1 cellular context compared by ENCODE assay signal in the genomic region with DNA sequence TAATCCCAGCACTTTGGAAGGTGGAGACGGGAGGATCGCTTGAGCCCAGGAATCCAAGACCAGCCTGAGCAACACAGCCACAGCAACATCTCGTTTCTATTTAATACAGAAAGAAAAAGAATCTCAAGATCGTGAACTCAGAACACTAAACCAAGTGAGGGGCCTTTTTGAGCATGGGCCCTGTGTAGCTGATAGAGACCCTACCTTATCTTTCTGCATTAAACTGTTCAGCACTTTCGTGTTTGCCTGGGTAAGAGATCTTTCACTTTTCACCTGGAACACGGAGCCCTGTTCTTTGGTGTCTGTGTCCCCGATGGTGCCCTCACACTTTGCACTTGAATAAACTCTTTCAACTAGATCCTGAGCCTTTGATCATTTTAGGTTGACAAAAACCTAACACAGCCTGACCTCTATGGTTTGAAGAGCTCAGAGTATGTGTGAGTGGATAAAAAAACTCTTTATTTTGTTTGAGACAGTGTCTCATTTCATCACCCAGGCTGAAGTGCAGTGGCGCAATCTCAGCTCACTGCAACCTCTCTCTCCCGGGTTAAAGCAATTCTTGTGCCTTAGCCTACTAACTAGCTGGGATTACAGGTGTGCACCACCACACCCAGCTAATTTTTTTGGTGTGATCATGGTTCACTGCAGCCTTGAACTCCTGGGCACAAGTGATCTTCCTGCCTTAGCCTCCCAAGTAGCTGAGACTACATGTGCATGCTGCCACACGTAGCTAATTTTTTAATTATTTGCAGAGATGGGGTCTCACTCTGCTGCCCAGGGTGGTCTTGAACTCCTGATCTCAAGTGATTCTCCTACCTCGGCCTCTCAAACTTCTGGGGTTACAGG.
TF ChIP-seq lines count a peak whose summit lies in the region.

No MANE protein-coding gene starts in this region.

TF ChIP-seq in HepG2, 621 proteins besides CTCF, POLR2A, EP300 and RAD21 (continued from another document and continues in another):
- TF ChIP-seq, protein P1, sequence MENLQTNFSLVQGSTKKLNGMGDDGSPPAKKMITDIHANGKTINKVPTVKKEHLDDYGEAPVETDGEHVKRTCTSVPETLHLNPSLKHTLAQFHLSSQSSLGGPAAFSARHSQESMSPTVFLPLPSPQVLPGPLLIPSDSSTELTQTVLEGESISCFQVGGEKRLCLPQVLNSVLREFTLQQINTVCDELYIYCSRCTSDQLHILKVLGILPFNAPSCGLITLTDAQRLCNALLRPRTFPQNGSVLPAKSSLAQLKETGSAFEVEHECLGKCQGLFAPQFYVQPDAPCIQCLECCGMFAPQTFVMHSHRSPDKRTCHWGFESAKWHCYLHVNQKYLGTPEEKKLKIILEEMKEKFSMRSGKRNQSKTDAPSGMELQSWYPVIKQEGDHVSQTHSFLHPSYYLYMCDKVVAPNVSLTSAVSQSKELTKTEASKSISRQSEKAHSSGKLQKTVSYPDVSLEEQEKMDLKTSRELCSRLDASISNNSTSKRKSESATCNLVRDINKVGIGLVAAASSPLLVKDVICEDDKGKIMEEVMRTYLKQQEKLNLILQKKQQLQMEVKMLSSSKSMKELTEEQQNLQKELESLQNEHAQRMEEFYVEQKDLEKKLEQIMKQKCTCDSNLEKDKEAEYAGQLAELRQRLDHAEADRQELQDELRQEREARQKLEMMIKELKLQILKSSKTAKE (CRISPR knock-in tag; IDR thresholded peaks at IDR 0.05; ENCODE audit: borderline replicate concordance): peak; percentile 97
- TF ChIP-seq ZEB1 (IDR thresholded peaks at IDR 0.05; ENCODE audit: insufficient replicate concordance, low read depth) (peak; percentile 85), XRCC5 (optimal IDR thresholded peaks at IDR 0.05; ENCODE audit: low read length) (peak; percentile 63), KDM2A (CRISPR knock-in tag; IDR thresholded peaks at IDR 0.05; ENCODE audit: borderline replicate concordance, low read depth) (0 out of 2 replicates have a peak, but pooled peaks have one; percentile 18), TEAD2 (CRISPR knock-in tag; IDR thresholded peaks at IDR 0.05) (no peak), SKI (IDR thresholded peaks at IDR 0.05; ENCODE audit: partially characterized antibody) (peak; percentile 94), IRF2 (CRISPR knock-in tag; IDR thresholded peaks at IDR 0.05) (peak; percentile 87), ZNF292 (CRISPR knock-in tag; IDR thresholded peaks at IDR 0.05; ENCODE audit: borderline replicate concordance, low read depth) (peak; percentile 99), NR2F6 (IDR thresholded peaks at IDR 0.05) (peak; percentile 100), NR2F6 (CRISPR knock-in tag; IDR thresholded peaks at IDR 0.05) (peak; percentile 99), ZNF564 (CRISPR knock-in tag; IDR thresholded peaks at IDR 0.05) (peak; percentile 94), THYN1 (CRISPR knock-in tag; IDR thresholded peaks at IDR 0.05; ENCODE audit: borderline replicate concordance, low read depth) (no peak), NKX3-1 (CRISPR knock-in tag; IDR thresholded peaks at IDR 0.05) (peak; percentile 98), ZFY (CRISPR knock-in tag; IDR thresholded peaks at IDR 0.05) (peak; percentile 67), ZNF264 (CRISPR knock-in tag; IDR thresholded peaks at IDR 0.05) (peak; percentile 92), GATA4 (IDR thresholded peaks at IDR 0.05; ENCODE audit: borderline replicate concordance, low read depth) (peak; percentile 68), PAF1 (CRISPR knock-in tag; IDR thresholded peaks at IDR 0.05) (no peak), RFXAP (CRISPR knock-in tag; IDR thresholded peaks at IDR 0.05; ENCODE audit: borderline replicate concordance) (peak; percentile 92), ZNF607 (CRISPR knock-in tag; IDR thresholded peaks at IDR 0.05; ENCODE audit: borderline replicate concordance) (0 out of 2 replicates have a peak, but pooled peaks have one; percentile 88), ZNF468 (CRISPR knock-in tag; IDR thresholded peaks at IDR 0.05) (no peak), NONO (IDR thresholded peaks at IDR 0.05) (no peak), NONO (CRISPR knock-in tag; conservative IDR thresholded peaks at IDR 0.05) (peak; percentile 98), ZNF296 (CRISPR knock-in tag; conservative IDR thresholded peaks at IDR 0.05) (0 out of 2 replicates have a peak, but pooled peaks have one; percentile 42), ZNF678 (CRISPR knock-in tag; IDR thresholded peaks at IDR 0.05) (no peak), PCBP2 (optimal IDR thresholded peaks at IDR 0.05; ENCODE audit: low read depth, low read length, poor library complexity, severe bottlenecking) (no peak), JUN (CRISPR knock-in tag; IDR thresholded peaks at IDR 0.05) (peak; percentile 74; the same call in 1 of the 2 replicates), PLRG1 (conservative IDR thresholded peaks at IDR 0.05) (no peak), ZFX (CRISPR knock-in tag; IDR thresholded peaks at IDR 0.05; ENCODE audit: low read depth) (peak; percentile 50; the same call in 1 of the 2 replicates), ZNF788 (CRISPR knock-in tag; IDR thresholded peaks at IDR 0.05; ENCODE audit: borderline replicate concordance) (peak; percentile 97; the same call in 1 of the 2 replicates), ZNF552 (CRISPR knock-in tag; IDR thresholded peaks at IDR 0.05; ENCODE audit: borderline replicate concordance) (no peak), ZNF496 (CRISPR knock-in tag; IDR thresholded peaks at IDR 0.05; ENCODE audit: insufficient replicate concordance) (no peak), FLYWCH1 (CRISPR knock-in tag; IDR thresholded peaks at IDR 0.05) (peak; percentile 54; the same call in 1 of the 2 replicates), ZNF598 (CRISPR knock-in tag; IDR thresholded peaks at IDR 0.05; ENCODE audit: borderline replicate concordance) (no peak), TBX3 (IDR thresholded peaks at IDR 0.05; ENCODE audit: borderline replicate concordance) (peak; percentile 96), ZNF3 (CRISPR knock-in tag; IDR thresholded peaks at IDR 0.05) (peak; percentile 92), CEBPB (IDR thresholded peaks at IDR 0.05; ENCODE audit: borderline replicate concordance, low read depth, low read length) (peak; percentile 99), ZNF235 (CRISPR knock-in tag; IDR thresholded peaks at IDR 0.05; ENCODE audit: borderline replicate concordance) (no peak), HNRNPH1 (optimal IDR thresholded peaks at IDR 0.05; ENCODE audit: low read depth, low read length) (no peak), ZNF737 (CRISPR knock-in tag; IDR thresholded peaks at IDR 0.05; ENCODE audit: borderline replicate concordance) (0 out of 2 replicates have a peak, but pooled peaks have one; percentile 39), ZNF747 (CRISPR knock-in tag; IDR thresholded peaks at IDR 0.05; ENCODE audit: borderline replicate concordance) (0 out of 2 replicates have a peak, but pooled peaks have one; percentile 52), NCOR1 (IDR thresholded peaks at IDR 0.05; ENCODE audit: borderline replicate concordance, low read length) (peak; percentile 100), ZMAT3 (CRISPR knock-in tag; conservative IDR thresholded peaks at IDR 0.05) (peak; percentile 95), RXRB (CRISPR knock-in tag; IDR thresholded peaks at IDR 0.05; ENCODE audit: borderline replicate concordance) (peak; percentile 98), DNMT1 (CRISPR knock-in tag; IDR thresholded peaks at IDR 0.05) (no peak)
- TF ChIP-seq, protein P2, sequence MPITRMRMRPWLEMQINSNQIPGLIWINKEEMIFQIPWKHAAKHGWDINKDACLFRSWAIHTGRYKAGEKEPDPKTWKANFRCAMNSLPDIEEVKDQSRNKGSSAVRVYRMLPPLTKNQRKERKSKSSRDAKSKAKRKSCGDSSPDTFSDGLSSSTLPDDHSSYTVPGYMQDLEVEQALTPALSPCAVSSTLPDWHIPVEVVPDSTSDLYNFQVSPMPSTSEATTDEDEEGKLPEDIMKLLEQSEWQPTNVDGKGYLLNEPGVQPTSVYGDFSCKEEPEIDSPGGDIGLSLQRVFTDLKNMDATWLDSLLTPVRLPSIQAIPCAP (CRISPR knock-in tag; IDR thresholded peaks at IDR 0.05; ENCODE audit: low read depth): 0 out of 2 replicates have a peak, but pooled peaks have one; percentile 8
- TF ChIP-seq, protein P3, sequence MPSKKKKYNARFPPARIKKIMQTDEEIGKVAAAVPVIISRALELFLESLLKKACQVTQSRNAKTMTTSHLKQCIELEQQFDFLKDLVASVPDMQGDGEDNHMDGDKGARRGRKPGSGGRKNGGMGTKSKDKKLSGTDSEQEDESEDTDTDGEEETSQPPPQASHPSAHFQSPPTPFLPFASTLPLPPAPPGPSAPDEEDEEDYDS (CRISPR knock-in tag; IDR thresholded peaks at IDR 0.05): peak; percentile 59
- TF ChIP-seq, protein P4, sequence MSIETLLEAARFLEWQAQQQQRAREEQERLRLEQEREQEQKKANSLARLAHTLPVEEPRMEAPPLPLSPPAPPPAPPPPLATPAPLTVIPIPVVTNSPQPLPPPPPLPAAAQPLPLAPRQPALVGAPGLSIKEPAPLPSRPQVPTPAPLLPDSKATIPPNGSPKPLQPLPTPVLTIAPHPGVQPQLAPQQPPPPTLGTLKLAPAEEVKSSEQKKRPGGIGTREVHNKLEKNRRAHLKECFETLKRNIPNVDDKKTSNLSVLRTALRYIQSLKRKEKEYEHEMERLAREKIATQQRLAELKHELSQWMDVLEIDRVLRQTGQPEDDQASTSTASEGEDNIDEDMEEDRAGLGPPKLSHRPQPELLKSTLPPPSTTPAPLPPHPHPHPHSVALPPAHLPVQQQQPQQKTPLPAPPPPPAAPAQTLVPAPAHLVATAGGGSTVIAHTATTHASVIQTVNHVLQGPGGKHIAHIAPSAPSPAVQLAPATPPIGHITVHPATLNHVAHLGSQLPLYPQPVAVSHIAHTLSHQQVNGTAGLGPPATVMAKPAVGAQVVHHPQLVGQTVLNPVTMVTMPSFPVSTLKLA (IDR thresholded peaks at IDR 0.05): no peak
- TF ChIP-seq, protein P5, sequence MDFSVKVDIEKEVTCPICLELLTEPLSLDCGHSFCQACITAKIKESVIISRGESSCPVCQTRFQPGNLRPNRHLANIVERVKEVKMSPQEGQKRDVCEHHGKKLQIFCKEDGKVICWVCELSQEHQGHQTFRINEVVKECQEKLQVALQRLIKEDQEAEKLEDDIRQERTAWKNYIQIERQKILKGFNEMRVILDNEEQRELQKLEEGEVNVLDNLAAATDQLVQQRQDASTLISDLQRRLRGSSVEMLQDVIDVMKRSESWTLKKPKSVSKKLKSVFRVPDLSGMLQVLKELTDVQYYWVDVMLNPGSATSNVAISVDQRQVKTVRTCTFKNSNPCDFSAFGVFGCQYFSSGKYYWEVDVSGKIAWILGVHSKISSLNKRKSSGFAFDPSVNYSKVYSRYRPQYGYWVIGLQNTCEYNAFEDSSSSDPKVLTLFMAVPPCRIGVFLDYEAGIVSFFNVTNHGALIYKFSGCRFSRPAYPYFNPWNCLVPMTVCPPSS (IDR thresholded peaks at IDR 0.05): no peak
- TF ChIP-seq, protein P6, sequence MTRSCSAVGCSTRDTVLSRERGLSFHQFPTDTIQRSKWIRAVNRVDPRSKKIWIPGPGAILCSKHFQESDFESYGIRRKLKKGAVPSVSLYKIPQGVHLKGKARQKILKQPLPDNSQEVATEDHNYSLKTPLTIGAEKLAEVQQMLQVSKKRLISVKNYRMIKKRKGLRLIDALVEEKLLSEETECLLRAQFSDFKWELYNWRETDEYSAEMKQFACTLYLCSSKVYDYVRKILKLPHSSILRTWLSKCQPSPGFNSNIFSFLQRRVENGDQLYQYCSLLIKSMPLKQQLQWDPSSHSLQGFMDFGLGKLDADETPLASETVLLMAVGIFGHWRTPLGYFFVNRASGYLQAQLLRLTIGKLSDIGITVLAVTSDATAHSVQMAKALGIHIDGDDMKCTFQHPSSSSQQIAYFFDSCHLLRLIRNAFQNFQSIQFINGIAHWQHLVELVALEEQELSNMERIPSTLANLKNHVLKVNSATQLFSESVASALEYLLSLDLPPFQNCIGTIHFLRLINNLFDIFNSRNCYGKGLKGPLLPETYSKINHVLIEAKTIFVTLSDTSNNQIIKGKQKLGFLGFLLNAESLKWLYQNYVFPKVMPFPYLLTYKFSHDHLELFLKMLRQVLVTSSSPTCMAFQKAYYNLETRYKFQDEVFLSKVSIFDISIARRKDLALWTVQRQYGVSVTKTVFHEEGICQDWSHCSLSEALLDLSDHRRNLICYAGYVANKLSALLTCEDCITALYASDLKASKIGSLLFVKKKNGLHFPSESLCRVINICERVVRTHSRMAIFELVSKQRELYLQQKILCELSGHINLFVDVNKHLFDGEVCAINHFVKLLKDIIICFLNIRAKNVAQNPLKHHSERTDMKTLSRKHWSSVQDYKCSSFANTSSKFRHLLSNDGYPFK (CRISPR knock-in tag; IDR thresholded peaks at IDR 0.05; ENCODE audit: borderline replicate concordance): no peak
- TF ChIP-seq, protein P7, sequence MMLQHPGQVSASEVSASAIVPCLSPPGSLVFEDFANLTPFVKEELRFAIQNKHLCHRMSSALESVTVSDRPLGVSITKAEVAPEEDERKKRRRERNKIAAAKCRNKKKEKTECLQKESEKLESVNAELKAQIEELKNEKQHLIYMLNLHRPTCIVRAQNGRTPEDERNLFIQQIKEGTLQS (CRISPR knock-in tag; IDR thresholded peaks at IDR 0.05): peak; percentile 97
- TF ChIP-seq, protein P8, sequence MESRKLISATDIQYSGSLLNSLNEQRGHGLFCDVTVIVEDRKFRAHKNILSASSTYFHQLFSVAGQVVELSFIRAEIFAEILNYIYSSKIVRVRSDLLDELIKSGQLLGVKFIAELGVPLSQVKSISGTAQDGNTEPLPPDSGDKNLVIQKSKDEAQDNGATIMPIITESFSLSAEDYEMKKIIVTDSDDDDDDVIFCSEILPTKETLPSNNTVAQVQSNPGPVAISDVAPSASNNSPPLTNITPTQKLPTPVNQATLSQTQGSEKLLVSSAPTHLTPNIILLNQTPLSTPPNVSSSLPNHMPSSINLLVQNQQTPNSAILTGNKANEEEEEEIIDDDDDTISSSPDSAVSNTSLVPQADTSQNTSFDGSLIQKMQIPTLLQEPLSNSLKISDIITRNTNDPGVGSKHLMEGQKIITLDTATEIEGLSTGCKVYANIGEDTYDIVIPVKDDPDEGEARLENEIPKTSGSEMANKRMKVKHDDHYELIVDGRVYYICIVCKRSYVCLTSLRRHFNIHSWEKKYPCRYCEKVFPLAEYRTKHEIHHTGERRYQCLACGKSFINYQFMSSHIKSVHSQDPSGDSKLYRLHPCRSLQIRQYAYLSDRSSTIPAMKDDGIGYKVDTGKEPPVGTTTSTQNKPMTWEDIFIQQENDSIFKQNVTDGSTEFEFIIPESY (CRISPR knock-in tag; IDR thresholded peaks at IDR 0.05): peak; percentile 86
- TF ChIP-seq, protein P9, sequence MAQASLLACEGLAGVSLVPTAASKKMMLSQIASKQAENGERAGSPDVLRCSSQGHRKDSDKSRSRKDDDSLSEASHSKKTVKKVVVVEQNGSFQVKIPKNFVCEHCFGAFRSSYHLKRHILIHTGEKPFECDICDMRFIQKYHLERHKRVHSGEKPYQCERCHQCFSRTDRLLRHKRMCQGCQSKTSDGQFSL (CRISPR knock-in tag; IDR thresholded peaks at IDR 0.05): peak; percentile 32; the same call in 1 of the 2 replicates
